Comparison of ENCODE assay signal across 8 cellular contexts in the genomic region with DNA sequence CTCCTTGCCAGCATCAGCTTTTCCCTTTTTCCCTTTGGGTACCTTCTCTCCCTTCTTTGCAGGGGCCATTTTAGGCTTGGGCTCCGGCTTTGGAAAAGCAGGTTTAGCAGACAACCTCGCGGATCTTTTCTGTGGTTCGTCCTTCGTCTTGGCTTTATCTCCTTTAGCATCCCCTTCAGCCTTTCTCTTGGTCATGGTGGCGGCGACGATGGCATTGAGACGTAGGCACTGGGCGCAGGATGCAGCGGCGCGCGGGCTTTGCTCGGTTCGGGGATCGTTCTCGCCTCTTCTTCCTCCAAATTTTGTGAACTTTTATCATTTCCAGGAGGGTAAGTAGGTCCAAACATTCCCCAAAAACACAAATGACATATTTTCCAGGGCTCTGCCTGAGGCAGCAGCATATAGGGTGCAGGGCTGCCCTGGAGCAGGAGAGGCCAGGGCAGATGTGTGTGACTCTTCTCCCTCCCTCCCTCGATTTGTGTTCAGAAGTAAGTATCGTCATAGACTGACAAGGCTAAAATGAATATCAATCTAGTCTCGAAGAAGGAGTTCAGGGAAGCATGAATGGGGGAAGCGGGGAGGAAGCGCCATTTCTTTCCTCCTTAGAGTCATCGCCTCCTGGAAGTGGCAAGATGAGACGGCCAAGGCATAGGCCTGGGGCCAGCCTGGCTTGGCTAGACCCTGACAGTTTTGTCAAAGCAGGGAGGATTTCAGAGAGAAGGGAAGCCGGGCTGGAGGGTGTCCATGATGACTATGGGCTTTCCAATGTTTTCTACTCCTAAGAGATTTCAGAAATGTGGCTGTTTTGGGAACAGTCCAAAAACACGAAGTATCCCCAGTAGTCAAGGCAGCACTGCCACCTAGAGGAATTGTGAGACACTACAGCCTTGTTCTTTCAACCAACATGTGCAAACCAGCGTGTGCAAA. TPM values are rescaled to one million over a fixed set of nuclear protein-coding genes. Genes with fewer than 3 reads are reported as not detected.
DNase-seq lines count a peak whose midpoint lies in the region; ATAC-seq, FAIRE-seq and TF ChIP-seq lines count a peak whose summit lies in the region.

No MANE protein-coding gene starts in this region.

- no peak overlapping the region for H3K27ac Mint-ChIP-seq in activated naive CD4-positive, alpha-beta T cell treated with anti-CD3 and anti-CD28 coated beads for 36 hours

- peaks cover 10% of the 10 kb centered on the region for H3K4me1 ChIP-seq in osteoblast (ENCODE audit: insufficient read depth, low read length)
- no peaks in the 10 kb centered on the region for H3K4me1 ChIP-seq in upper lobe of right lung

- no peaks in the 10 kb centered on the region for H3K36me3 Mint-ChIP-seq in activated naive CD4-positive, alpha-beta T cell treated with anti-CD3 and anti-CD28 coated beads for 36 hours (ENCODE audit: low read depth)

- H3K27me3 Mint-ChIP-seq in activated naive CD4-positive, alpha-beta T cell treated with anti-CD3 and anti-CD28 coated beads for 36 hours (ENCODE audit: low read depth), result no peaks in the 10 kb centered on the region

- TF ChIP-seq CTCF in osteoblast (IDR thresholded peaks at IDR 0.05; ENCODE audit: extremely low read depth, low read depth, low read length) (peak; percentile 96), upper lobe of right lung (IDR thresholded peaks at IDR 0.05) (peak; percentile 91)

- peak overlapping the region; percentile 94 for H2AFZ ChIP-seq in osteoblast (ENCODE audit: low read length)

- peak overlapping the region; percentile 80 for H3K4me2 ChIP-seq in osteoblast (ENCODE audit: insufficient read depth, low read length)

- H3K79me2 ChIP-seq in osteoblast (ENCODE audit: insufficient read depth, low read length), result no peaks in the 10 kb centered on the region

- H4K20me1 ChIP-seq in osteoblast (ENCODE audit: insufficient read depth, low read length), result no peaks in the 10 kb centered on the region

- H3K4me3 Mint-ChIP-seq in activated naive CD4-positive, alpha-beta T cell treated with anti-CD3 and anti-CD28 coated beads for 36 hours, result no peak overlapping the region

- H3K27ac ChIP-seq in osteoblast (ENCODE audit: low read depth, low read length), result peak overlapping the region; percentile 70
- H3K27ac ChIP-seq in upper lobe of right lung, result no peak overlapping the region

- ATAC-seq in upper lobe of right lung (peak; percentile 96), HG03159 (IDR thresholded peaks at IDR 0.05; ENCODE audit: unreplicated experiment) (no peak)

- H3K4me1 Mint-ChIP-seq in activated naive CD4-positive, alpha-beta T cell treated with anti-CD3 and anti-CD28 coated beads for 36 hours (ENCODE audit: low read depth), result no peaks in the 10 kb centered on the region

- intact Hi-C loops in activated naive CD4-positive, alpha-beta T cell treated with anti-CD3 and anti-CD28 coated beads for 36 hours (cut with micrococcal nuclease), result loop anchor here (1.0 to 5.0 kb wide), 5 partner anchors 15 to 398 kb away; no protein-coding TSS in a partner anchor
- intact Hi-C loops in upper lobe of right lung (cut with DNase I), result no loop called here

- H3K36me3 ChIP-seq in osteoblast (ENCODE audit: insufficient read depth, low read length) (no peaks in the 10 kb centered on the region), upper lobe of right lung (no peaks in the 10 kb centered on the region)

- H3K9me3 ChIP-seq in osteoblast (ENCODE audit: low read depth, low read length), result no peaks in the 10 kb centered on the region
- H3K9me3 ChIP-seq in upper lobe of right lung, result no peaks in the 10 kb centered on the region

- FAIRE-seq in G401.6 (lab: Jason Lieb, UNC) (peak; percentile 88), frontal cortex (lab: Jason Lieb, UNC) (peak; percentile 73)

- CTCF ChIA-PET in activated naive CD4-positive, alpha-beta T cell treated with anti-CD3 and anti-CD28 coated beads for 36 hours (lab: Charles Lee), result interaction anchor here (0.6 to 1.0 kb wide), 4 partner anchors 18 to 325 kb away, joined by 3 to 4 read pairs (median 3); no protein-coding TSS in a partner anchor

- no peaks in the 10 kb centered on the region for H3K9me3 Mint-ChIP-seq in activated naive CD4-positive, alpha-beta T cell treated with anti-CD3 and anti-CD28 coated beads for 36 hours

- DNase-seq in MV-4-11 (lab: John Stamatoyannopoulos, UW), result peak; percentile 79
- peak; percentile 99 for DNase-seq in SIG-M5 treated with dmso at 0.1 percent for 504 hours (lab: John Stamatoyannopoulos, UW; ENCODE audit: unreplicated experiment)
- DNase-seq in activated naive CD4-positive, alpha-beta T cell treated with anti-CD3 and anti-CD28 coated beads for 36 hours, result peak; percentile 77
- peak; percentile 63 to 83 for DNase-seq in frontal cortex (ENCODE audit: low spot score in 2 of 2)
- DNase-seq in osteoblast (ENCODE audit: insufficient read length, low spot score, missing footprints), result peak; percentile 94
- DNase-seq in upper lobe of right lung, result no peak

- no peaks in the 10 kb centered on the region for H3K27me3 ChIP-seq in osteoblast (ENCODE audit: insufficient read depth, low read length)
- no peaks in the 10 kb centered on the region for H3K27me3 ChIP-seq in upper lobe of right lung

- peak overlapping the region; percentile 47 for H3K4me3 ChIP-seq in osteoblast (ENCODE audit: insufficient read depth, low read length)
- H3K4me3 ChIP-seq in upper lobe of right lung, result no peak overlapping the region

RNA-seq across cellular contexts. Expression of gene CHCT1, which starts 13.2 kb away (rescaled TPM):
- under 1 TPM; 0.25 to 0.43 TPM for total RNA-seq in activated naive CD4-positive, alpha-beta T cell treated with anti-CD3 and anti-CD28 coated beads for 36 hours
- not detected for total RNA-seq in frontal cortex
- not detected in 2 replicates for total RNA-seq in osteoblast
- total RNA-seq in upper lobe of right lung, result not detected

RNA-seq across cellular contexts. Expression of gene USP32, which starts 43.6 kb away (rescaled TPM):
- total RNA-seq in activated naive CD4-positive, alpha-beta T cell treated with anti-CD3 and anti-CD28 coated beads for 36 hours, result 10 to 100 TPM; 27.6 to 28.9 TPM
- 91.7 TPM for total RNA-seq in frontal cortex
- 99.5 and 116 TPM in 2 replicates for total RNA-seq in osteoblast
- total RNA-seq in upper lobe of right lung, result 72.4 TPM
